In the genomic region with DNA sequence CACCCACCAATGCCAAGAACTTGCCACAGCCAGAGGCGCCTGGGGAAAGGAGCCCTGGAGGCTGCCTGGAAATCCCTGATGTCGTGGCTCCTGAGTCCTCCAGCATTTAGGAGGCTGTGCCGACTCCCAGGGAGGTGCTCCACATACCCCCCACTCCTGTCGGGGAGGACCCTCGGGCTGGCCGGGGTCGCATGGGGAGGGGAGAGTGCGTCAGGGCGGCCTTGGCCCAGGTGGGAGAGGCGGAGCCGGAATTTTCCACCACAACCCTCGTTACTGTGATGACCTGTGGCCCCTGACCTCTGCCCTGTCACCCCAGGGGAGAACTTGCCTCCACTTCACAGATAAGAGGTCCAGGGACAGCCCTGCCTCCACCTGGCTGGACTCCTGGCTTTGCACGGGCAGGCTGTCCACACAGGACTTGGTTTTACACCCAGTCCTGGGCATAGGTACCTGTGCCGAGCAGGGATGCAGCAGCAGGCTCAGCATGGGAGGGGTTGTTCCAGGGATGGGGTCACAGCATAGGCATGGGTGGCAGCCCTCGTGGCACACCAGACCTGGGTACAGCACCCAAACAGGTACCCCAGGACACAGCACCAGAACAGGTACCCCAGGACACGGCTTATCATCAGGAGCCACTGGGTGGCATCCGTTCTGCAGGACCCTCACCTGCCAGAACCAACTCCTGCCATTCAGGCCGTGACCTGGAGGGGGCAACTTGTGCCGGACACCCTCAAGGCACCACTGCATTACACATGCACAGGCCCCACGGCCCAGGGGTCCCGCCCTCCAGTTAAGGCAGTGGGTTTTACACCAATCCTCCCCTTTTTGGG, we compare ENCODE assay signal across 1 cellular context.
A peak's percentile ranks its signal among the peaks of the same experiment; 100 is the strongest.
TF ChIP-seq lines count a peak whose summit lies in the region.

No MANE protein-coding gene starts in this region.

TF ChIP-seq in HepG2, 621 proteins besides CTCF, POLR2A, EP300 and RAD21 (continues in another document):
- TF ChIP-seq ZNF430 (CRISPR knock-in tag; IDR thresholded peaks at IDR 0.05): no peak
- TF ChIP-seq MAFG (CRISPR knock-in tag; IDR thresholded peaks at IDR 0.05): no peak
- no peak for TF ChIP-seq SP140L (CRISPR knock-in tag; IDR thresholded peaks at IDR 0.05; ENCODE audit: borderline replicate concordance)
- TF ChIP-seq ZNF792 (CRISPR knock-in tag; IDR thresholded peaks at IDR 0.05): no peak; the same call in none of the 2 replicates
- TF ChIP-seq, protein P1, sequence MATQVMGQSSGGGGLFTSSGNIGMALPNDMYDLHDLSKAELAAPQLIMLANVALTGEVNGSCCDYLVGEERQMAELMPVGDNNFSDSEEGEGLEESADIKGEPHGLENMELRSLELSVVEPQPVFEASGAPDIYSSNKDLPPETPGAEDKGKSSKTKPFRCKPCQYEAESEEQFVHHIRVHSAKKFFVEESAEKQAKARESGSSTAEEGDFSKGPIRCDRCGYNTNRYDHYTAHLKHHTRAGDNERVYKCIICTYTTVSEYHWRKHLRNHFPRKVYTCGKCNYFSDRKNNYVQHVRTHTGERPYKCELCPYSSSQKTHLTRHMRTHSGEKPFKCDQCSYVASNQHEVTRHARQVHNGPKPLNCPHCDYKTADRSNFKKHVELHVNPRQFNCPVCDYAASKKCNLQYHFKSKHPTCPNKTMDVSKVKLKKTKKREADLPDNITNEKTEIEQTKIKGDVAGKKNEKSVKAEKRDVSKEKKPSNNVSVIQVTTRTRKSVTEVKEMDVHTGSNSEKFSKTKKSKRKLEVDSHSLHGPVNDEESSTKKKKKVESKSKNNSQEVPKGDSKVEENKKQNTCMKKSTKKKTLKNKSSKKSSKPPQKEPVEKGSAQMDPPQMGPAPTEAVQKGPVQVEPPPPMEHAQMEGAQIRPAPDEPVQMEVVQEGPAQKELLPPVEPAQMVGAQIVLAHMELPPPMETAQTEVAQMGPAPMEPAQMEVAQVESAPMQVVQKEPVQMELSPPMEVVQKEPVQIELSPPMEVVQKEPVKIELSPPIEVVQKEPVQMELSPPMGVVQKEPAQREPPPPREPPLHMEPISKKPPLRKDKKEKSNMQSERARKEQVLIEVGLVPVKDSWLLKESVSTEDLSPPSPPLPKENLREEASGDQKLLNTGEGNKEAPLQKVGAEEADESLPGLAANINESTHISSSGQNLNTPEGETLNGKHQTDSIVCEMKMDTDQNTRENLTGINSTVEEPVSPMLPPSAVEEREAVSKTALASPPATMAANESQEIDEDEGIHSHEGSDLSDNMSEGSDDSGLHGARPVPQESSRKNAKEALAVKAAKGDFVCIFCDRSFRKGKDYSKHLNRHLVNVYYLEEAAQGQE (IDR thresholded peaks at IDR 0.05; ENCODE audit: borderline replicate concordance in 1 of 2, low read depth in 1 of 2, low read length in 2 of 2): no peak
- no peak for TF ChIP-seq MAF1 (CRISPR knock-in tag; IDR thresholded peaks at IDR 0.05; ENCODE audit: borderline replicate concordance)
- no peak for TF ChIP-seq NFE2L2 (IDR thresholded peaks at IDR 0.05; ENCODE audit: low read length)
- TF ChIP-seq, protein P2, sequence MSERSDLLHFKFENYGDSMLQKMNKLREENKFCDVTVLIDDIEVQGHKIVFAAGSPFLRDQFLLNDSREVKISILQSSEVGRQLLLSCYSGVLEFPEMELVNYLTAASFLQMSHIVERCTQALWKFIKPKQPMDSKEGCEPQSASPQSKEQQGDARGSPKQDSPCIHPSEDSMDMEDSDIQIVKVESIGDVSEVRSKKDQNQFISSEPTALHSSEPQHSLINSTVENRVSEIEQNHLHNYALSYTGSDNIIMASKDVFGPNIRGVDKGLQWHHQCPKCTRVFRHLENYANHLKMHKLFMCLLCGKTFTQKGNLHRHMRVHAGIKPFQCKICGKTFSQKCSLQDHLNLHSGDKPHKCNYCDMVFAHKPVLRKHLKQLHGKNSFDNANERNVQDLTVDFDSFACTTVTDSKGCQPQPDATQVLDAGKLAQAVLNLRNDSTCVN (CRISPR knock-in tag; IDR thresholded peaks at IDR 0.05; ENCODE audit: borderline replicate concordance): no peak
- TF ChIP-seq, protein P3, sequence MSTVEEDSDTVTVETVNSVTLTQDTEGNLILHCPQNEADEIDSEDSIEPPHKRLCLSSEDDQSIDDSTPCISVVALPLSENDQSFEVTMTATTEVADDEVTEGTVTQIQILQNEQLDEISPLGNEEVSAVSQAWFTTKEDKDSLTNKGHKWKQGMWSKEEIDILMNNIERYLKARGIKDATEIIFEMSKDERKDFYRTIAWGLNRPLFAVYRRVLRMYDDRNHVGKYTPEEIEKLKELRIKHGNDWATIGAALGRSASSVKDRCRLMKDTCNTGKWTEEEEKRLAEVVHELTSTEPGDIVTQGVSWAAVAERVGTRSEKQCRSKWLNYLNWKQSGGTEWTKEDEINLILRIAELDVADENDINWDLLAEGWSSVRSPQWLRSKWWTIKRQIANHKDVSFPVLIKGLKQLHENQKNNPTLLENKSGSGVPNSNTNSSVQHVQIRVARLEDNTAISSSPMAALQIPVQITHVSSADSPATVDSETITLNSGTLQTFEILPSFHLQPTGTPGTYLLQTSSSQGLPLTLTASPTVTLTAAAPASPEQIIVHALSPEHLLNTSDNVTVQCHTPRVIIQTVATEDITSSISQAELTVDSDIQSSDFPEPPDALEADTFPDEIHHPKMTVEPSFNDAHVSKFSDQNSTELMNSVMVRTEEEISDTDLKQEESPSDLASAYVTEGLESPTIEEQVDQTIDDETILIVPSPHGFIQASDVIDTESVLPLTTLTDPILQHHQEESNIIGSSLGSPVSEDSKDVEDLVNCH (CRISPR knock-in tag; IDR thresholded peaks at IDR 0.05): no peak
- no peak for TF ChIP-seq CEBPG (CRISPR knock-in tag; IDR thresholded peaks at IDR 0.05)
- no peak for TF ChIP-seq NCOA5 (CRISPR knock-in tag; IDR thresholded peaks at IDR 0.05)
- no peak for TF ChIP-seq ARID2 (CRISPR knock-in tag; IDR thresholded peaks at IDR 0.05; ENCODE audit: borderline replicate concordance)
- peak; percentile 1; the same call in 1 of the 2 replicates for TF ChIP-seq ZNF749 (CRISPR knock-in tag; IDR thresholded peaks at IDR 0.05; ENCODE audit: borderline replicate concordance)
- TF ChIP-seq YEATS2 (CRISPR knock-in tag; IDR thresholded peaks at IDR 0.05; ENCODE audit: borderline replicate concordance): no peak
- TF ChIP-seq ZNF879 (CRISPR knock-in tag; IDR thresholded peaks at IDR 0.05): no peak
- no peak for TF ChIP-seq PTBP1 (IDR thresholded peaks at IDR 0.05; ENCODE audit: low read depth, low read length, poor library complexity, severe bottlenecking)
- TF ChIP-seq, protein P4, sequence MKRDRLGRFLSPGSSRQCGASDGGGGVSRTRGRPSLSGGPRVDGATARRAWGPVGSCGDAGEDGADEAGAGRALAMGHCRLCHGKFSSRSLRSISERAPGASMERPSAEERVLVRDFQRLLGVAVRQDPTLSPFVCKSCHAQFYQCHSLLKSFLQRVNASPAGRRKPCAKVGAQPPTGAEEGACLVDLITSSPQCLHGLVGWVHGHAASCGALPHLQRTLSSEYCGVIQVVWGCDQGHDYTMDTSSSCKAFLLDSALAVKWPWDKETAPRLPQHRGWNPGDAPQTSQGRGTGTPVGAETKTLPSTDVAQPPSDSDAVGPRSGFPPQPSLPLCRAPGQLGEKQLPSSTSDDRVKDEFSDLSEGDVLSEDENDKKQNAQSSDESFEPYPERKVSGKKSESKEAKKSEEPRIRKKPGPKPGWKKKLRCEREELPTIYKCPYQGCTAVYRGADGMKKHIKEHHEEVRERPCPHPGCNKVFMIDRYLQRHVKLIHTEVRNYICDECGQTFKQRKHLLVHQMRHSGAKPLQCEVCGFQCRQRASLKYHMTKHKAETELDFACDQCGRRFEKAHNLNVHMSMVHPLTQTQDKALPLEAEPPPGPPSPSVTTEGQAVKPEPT (CRISPR knock-in tag; IDR thresholded peaks at IDR 0.05; ENCODE audit: low read depth): no peak; the same call in 1 of the 2 replicates
- TF ChIP-seq, protein P5, sequence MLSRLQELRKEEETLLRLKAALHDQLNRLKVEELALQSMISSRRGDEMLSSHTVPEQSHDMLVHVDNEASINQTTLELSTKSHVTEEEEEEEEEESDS (CRISPR knock-in tag; IDR thresholded peaks at IDR 0.05; ENCODE audit: borderline replicate concordance): no peak
- no peak for TF ChIP-seq MED8 (CRISPR knock-in tag; IDR thresholded peaks at IDR 0.05; ENCODE audit: insufficient replicate concordance)
- TF ChIP-seq EZH2 (conservative IDR thresholded peaks at IDR 0.05; ENCODE audit: low read depth, low read length): no peak
- TF ChIP-seq, protein P6, sequence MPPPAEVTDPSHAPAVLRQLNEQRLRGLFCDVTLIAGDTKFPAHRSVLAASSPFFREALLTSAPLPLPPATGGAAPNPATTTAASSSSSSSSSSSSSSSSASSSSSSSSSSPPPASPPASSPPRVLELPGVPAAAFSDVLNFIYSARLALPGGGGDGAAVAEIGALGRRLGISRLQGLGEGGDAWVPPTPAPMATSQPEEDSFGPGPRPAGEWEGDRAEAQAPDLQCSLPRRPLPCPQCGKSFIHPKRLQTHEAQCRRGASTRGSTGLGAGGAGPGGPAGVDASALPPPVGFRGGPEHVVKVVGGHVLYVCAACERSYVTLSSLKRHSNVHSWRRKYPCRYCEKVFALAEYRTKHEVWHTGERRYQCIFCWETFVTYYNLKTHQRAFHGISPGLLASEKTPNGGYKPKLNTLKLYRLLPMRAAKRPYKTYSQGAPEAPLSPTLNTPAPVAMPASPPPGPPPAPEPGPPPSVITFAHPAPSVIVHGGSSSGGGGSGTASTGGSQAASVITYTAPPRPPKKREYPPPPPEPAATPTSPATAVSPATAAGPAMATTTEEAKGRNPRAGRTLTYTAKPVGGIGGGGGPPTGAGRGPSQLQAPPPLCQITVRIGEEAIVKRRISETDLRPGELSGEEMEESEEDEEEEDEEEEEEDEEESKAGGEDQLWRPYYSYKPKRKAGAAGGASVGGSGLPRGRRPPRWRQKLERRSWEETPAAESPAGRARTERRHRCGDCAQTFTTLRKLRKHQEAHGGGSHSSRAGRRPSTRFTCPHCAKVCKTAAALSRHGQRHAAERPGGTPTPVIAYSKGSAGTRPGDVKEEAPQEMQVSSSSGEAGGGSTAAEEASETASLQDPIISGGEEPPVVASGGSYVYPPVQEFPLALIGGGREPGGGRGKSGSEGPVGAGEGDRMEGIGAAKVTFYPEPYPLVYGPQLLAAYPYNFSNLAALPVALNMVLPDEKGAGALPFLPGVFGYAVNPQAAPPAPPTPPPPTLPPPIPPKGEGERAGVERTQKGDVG (CRISPR knock-in tag; IDR thresholded peaks at IDR 0.05; ENCODE audit: borderline replicate concordance): no peak
- peak; percentile 75; the same call in 1 of the 2 replicates for TF ChIP-seq NR2F2 (IDR thresholded peaks at IDR 0.05; ENCODE audit: borderline replicate concordance, low read depth)
- no peak for TF ChIP-seq KAT8 (CRISPR knock-in tag; IDR thresholded peaks at IDR 0.05)
- peak; percentile 65 for TF ChIP-seq RXRB (CRISPR knock-in tag; IDR thresholded peaks at IDR 0.05; ENCODE audit: borderline replicate concordance)
- TF ChIP-seq RFXANK (CRISPR knock-in tag; IDR thresholded peaks at IDR 0.05): no peak
- TF ChIP-seq POGZ (CRISPR knock-in tag; IDR thresholded peaks at IDR 0.05): no peak
- no peak for TF ChIP-seq AHR (CRISPR knock-in tag; IDR thresholded peaks at IDR 0.05)
- TF ChIP-seq ZNF335 (CRISPR knock-in tag; IDR thresholded peaks at IDR 0.05): no peak
- no peak for TF ChIP-seq PRMT3 (CRISPR knock-in tag; IDR thresholded peaks at IDR 0.05; ENCODE audit: borderline replicate concordance, low read depth)
- peak; percentile 89; the same call in 1 of the 2 replicates for TF ChIP-seq HES4 (CRISPR knock-in tag; IDR thresholded peaks at IDR 0.05; ENCODE audit: borderline replicate concordance)
- TF ChIP-seq TBX2 (CRISPR knock-in tag; IDR thresholded peaks at IDR 0.05; ENCODE audit: borderline replicate concordance): no peak
- peak; percentile 52 for TF ChIP-seq SP5 (CRISPR knock-in tag; IDR thresholded peaks at IDR 0.05; ENCODE audit: borderline replicate concordance, low read depth)
- TF ChIP-seq KLF11 (CRISPR knock-in tag; IDR thresholded peaks at IDR 0.05): no peak
- TF ChIP-seq, protein P7, sequence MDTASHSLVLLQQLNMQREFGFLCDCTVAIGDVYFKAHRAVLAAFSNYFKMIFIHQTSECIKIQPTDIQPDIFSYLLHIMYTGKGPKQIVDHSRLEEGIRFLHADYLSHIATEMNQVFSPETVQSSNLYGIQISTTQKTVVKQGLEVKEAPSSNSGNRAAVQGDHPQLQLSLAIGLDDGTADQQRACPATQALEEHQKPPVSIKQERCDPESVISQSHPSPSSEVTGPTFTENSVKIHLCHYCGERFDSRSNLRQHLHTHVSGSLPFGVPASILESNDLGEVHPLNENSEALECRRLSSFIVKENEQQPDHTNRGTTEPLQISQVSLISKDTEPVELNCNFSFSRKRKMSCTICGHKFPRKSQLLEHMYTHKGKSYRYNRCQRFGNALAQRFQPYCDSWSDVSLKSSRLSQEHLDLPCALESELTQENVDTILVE (CRISPR knock-in tag; IDR thresholded peaks at IDR 0.05): no peak
- TF ChIP-seq, protein P8, sequence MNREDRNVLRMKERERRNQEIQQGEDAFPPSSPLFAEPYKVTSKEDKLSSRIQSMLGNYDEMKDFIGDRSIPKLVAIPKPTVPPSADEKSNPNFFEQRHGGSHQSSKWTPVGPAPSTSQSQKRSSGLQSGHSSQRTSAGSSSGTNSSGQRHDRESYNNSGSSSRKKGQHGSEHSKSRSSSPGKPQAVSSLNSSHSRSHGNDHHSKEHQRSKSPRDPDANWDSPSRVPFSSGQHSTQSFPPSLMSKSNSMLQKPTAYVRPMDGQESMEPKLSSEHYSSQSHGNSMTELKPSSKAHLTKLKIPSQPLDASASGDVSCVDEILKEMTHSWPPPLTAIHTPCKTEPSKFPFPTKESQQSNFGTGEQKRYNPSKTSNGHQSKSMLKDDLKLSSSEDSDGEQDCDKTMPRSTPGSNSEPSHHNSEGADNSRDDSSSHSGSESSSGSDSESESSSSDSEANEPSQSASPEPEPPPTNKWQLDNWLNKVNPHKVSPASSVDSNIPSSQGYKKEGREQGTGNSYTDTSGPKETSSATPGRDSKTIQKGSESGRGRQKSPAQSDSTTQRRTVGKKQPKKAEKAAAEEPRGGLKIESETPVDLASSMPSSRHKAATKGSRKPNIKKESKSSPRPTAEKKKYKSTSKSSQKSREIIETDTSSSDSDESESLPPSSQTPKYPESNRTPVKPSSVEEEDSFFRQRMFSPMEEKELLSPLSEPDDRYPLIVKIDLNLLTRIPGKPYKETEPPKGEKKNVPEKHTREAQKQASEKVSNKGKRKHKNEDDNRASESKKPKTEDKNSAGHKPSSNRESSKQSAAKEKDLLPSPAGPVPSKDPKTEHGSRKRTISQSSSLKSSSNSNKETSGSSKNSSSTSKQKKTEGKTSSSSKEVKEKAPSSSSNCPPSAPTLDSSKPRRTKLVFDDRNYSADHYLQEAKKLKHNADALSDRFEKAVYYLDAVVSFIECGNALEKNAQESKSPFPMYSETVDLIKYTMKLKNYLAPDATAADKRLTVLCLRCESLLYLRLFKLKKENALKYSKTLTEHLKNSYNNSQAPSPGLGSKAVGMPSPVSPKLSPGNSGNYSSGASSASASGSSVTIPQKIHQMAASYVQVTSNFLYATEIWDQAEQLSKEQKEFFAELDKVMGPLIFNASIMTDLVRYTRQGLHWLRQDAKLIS (CRISPR knock-in tag; IDR thresholded peaks at IDR 0.05): no peak
- no peak for TF ChIP-seq ZNF678 (CRISPR knock-in tag; IDR thresholded peaks at IDR 0.05)
- TF ChIP-seq KDM1A (CRISPR knock-in tag; IDR thresholded peaks at IDR 0.05): no peak
- 0 out of 2 replicates have a peak, but pooled peaks have one; percentile 78 for TF ChIP-seq MTF2 (CRISPR knock-in tag; IDR thresholded peaks at IDR 0.05; ENCODE audit: borderline replicate concordance)
- TF ChIP-seq RBM39 (IDR thresholded peaks at IDR 0.05; ENCODE audit: low read depth, low read length, poor library complexity, severe bottlenecking): no peak
